ENCODE assay signal across 36 cellular contexts in the genomic region with DNA sequence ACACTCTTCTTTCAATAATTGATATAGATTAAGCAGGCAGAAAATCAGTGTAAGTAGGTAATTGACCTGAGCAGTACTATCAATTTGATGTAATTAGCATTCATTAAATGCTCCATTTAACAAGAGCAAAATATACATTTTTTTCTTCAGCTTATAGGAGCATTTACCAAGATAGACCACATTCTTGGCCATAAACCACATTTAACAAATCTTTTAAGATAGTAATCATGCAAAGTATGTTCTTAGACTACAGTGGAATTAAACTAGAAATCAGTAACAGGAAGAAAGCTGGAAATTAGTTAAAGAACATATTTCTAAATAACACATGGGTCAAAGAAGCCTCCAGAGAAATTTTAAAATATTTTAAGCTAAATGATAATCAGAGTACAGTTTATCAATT.
"Had no signal": no experiment of that assay in that cellular context is flagged by ENCODE, and none has a peak within 500 bp of the region (broad histone marks: within the 10 kb centered on the region; RNA-seq: fewer than 3 reads in every experiment).

No MANE protein-coding gene starts in this region.

- H3K4me1 ChIP-seq: adrenal gland, body of pancreas, breast epithelium had no signal

- FAIRE-seq: astrocyte, TTC549 had no signal

- H3K4me3 ChIP-seq: adrenal gland, body of pancreas, breast epithelium had no signal

- H3K36me3 ChIP-seq: adrenal gland, brain microvascular endothelial cell, breast epithelium had no signal

- H3K4me3 Mint-ChIP-seq: activated B cell treated with CpG ODN at 0.5 μM for 24 hours; activated CD4-positive, alpha-beta memory T cell treated with anti-CD3 and anti-CD28 coated beads for 36 hours; activated CD4-positive, alpha-beta T cell treated with anti-CD3 and anti-CD28 coated beads, Interleukin-2, amount 10 ng/mL, durations not matched to agents 24 days and 14 days; activated CD8-positive, alpha-beta T cell treated with anti-CD3 and anti-CD28 coated beads for 36 hours; activated naive CD4-positive, alpha-beta T cell treated with anti-CD3 and anti-CD28 coated beads, Interleukin-2, amount 10 ng/mL, durations not matched to agents 7 days and 5 days; activated naive CD4-positive, alpha-beta T cell treated with anti-CD3 and anti-CD28 coated beads, Interleukin-2, amount 50 U/mL, for 24 hours; activated naive CD8-positive, alpha-beta T cell; activated naive CD8-positive, alpha-beta T cell treated with anti-CD3 and anti-CD28 coated beads, Interleukin-2, amount 10 ng/mL, durations not matched to agents 7 days and 5 days; activated naive CD8-positive, alpha-beta T cell treated with anti-CD3 and anti-CD28 coated beads, Interleukin-2, amount 50 U/mL, for 24 hours; activated T-cell treated with anti-CD3 and anti-CD28 coated beads, Interleukin-2, amount 50 U/mL, for 4 hours; activated T-cell treated with anti-CD3 and anti-CD28 coated beads, Interleukin-2, amount 50 U/mL, for 72 hours; activated T-helper 1 cell treated with anti-CD3 and anti-CD28 coated beads, Interleukin-12 subunit alpha, Interleukin-12 subunit beta, Interleukin-2, Interleukin-4 antibody, amounts not matched to agents 30 ng/mL and 10 ng/mL and 1 ng/mL, durations not matched to agents 14 hours and 24 hours and 36 hours; activated T-helper 17 cell treated with anti-CD3 and anti-CD28 coated beads, Interleukin-2, amount 50 U/mL, for 72 hours; T-cell; T-helper 17 cell had no signal

- H3K36me3 Mint-ChIP-seq: activated CD4-positive, alpha-beta memory T cell treated with anti-CD3 and anti-CD28 coated beads for 36 hours; activated naive CD4-positive, alpha-beta T cell treated with anti-CD3 and anti-CD28 coated beads, Interleukin-2, amount 50 U/mL, for 24 hours; activated naive CD8-positive, alpha-beta T cell had no signal

- H3K27ac Mint-ChIP-seq: activated B cell treated with CpG ODN at 0.5 μM for 24 hours; activated CD4-positive, alpha-beta memory T cell treated with anti-CD3 and anti-CD28 coated beads for 36 hours; activated CD4-positive, alpha-beta T cell treated with anti-CD3 and anti-CD28 coated beads, Interleukin-2, amount 10 ng/mL, durations not matched to agents 24 days and 14 days; activated CD8-positive, alpha-beta T cell treated with anti-CD3 and anti-CD28 coated beads for 36 hours; activated naive CD4-positive, alpha-beta T cell treated with anti-CD3 and anti-CD28 coated beads, Interleukin-2, amount 10 ng/mL, durations not matched to agents 7 days and 5 days; activated naive CD4-positive, alpha-beta T cell treated with anti-CD3 and anti-CD28 coated beads, Interleukin-2, amount 50 U/mL, for 24 hours; activated naive CD8-positive, alpha-beta T cell; activated naive CD8-positive, alpha-beta T cell treated with anti-CD3 and anti-CD28 coated beads, Interleukin-2, amount 10 ng/mL, durations not matched to agents 7 days and 5 days; activated naive CD8-positive, alpha-beta T cell treated with anti-CD3 and anti-CD28 coated beads, Interleukin-2, amount 50 U/mL, for 24 hours; activated T-helper 1 cell treated with anti-CD3 and anti-CD28 coated beads, Interleukin-12 subunit alpha, Interleukin-12 subunit beta, Interleukin-2, Interleukin-4 antibody, amounts not matched to agents 30 ng/mL and 10 ng/mL and 1 ng/mL, durations not matched to agents 14 hours and 24 hours and 36 hours; activated T-helper 17 cell treated with anti-CD3 and anti-CD28 coated beads, Interleukin-2, amount 50 U/mL, for 72 hours; T-cell had no signal

- H3K4me1 Mint-ChIP-seq: activated T-helper 17 cell treated with anti-CD3 and anti-CD28 coated beads, Interleukin-2, amount 50 U/mL, for 72 hours had no signal

- H3K27me3 Mint-ChIP-seq: activated B cell treated with CpG ODN at 0.5 μM for 24 hours; activated CD4-positive, alpha-beta memory T cell treated with anti-CD3 and anti-CD28 coated beads for 36 hours; activated CD4-positive, alpha-beta T cell treated with anti-CD3 and anti-CD28 coated beads, Interleukin-2, amount 10 ng/mL, durations not matched to agents 24 days and 14 days; activated CD8-positive, alpha-beta T cell treated with anti-CD3 and anti-CD28 coated beads for 36 hours; activated naive CD4-positive, alpha-beta T cell treated with anti-CD3 and anti-CD28 coated beads, Interleukin-2, amount 10 ng/mL, durations not matched to agents 7 days and 5 days; activated naive CD4-positive, alpha-beta T cell treated with anti-CD3 and anti-CD28 coated beads, Interleukin-2, amount 50 U/mL, for 24 hours; activated naive CD8-positive, alpha-beta T cell; activated naive CD8-positive, alpha-beta T cell treated with anti-CD3 and anti-CD28 coated beads, Interleukin-2, amount 10 ng/mL, durations not matched to agents 7 days and 5 days; activated naive CD8-positive, alpha-beta T cell treated with anti-CD3 and anti-CD28 coated beads, Interleukin-2, amount 50 U/mL, for 24 hours; activated T-helper 17 cell treated with anti-CD3 and anti-CD28 coated beads, Interleukin-2, amount 50 U/mL, for 72 hours; T-cell had no signal

- H3K9me3 Mint-ChIP-seq: activated T-cell treated with anti-CD3 and anti-CD28 coated beads, Interleukin-2, amount 50 U/mL, for 72 hours; activated T-helper 1 cell treated with anti-CD3 and anti-CD28 coated beads, Interleukin-12 subunit alpha, Interleukin-12 subunit beta, Interleukin-2, Interleukin-4 antibody, amounts not matched to agents 30 ng/mL and 10 ng/mL and 1 ng/mL, durations not matched to agents 14 hours and 24 hours and 36 hours; activated T-helper 17 cell treated with anti-CD3 and anti-CD28 coated beads, Interleukin-2, amount 50 U/mL, for 72 hours had no signal

- H3K27me3 ChIP-seq: adrenal gland, body of pancreas, brain microvascular endothelial cell, breast epithelium had no signal

- DNase-seq: activated B cell treated with CpG ODN at 0.5 μM for 24 hours; activated CD4-positive, alpha-beta memory T cell treated with anti-CD3 and anti-CD28 coated beads for 36 hours; activated CD4-positive, alpha-beta T cell treated with anti-CD3 and anti-CD28 coated beads for 4 hours; activated CD4-positive, alpha-beta T cell treated with anti-CD3 and anti-CD28 coated beads, Interleukin-2, amount 10 ng/mL, durations not matched to agents 24 days and 14 days; activated CD4-positive, alpha-beta T cell treated with anti-CD3 and anti-CD28 coated beads, Interleukin-2, amount 50 U/mL, for 1 hour; activated CD4-positive, alpha-beta T cell treated with anti-CD3 and anti-CD28 coated beads, Interleukin-2, amount 50 U/mL, for 4 hours; activated CD4-positive, CD25-positive, alpha-beta regulatory T cell treated with anti-CD3 and anti-CD28 coated beads, Interleukin-2, amount 50 U/mL, for 72 hours; activated CD8-positive, alpha-beta memory T cell treated with anti-CD3 and anti-CD28 coated beads, Interleukin-2, amount 50 U/mL, for 4 hours; activated CD8-positive, alpha-beta T cell treated with anti-CD3 and anti-CD28 coated beads for 36 hours; activated gamma-delta T cell; activated naive CD4-positive, alpha-beta T cell treated with anti-CD3 and anti-CD28 coated beads, Interleukin-2, amount 10 ng/mL, durations not matched to agents 7 days and 5 days; activated naive CD4-positive, alpha-beta T cell treated with Interleukin-2 at 50 U/mL for 16 hours; activated naive CD8-positive, alpha-beta T cell treated with anti-CD3 and anti-CD28 coated beads, Interleukin-2, amount 10 ng/mL, durations not matched to agents 7 days and 5 days; activated naive CD8-positive, alpha-beta T cell treated with anti-CD3 and anti-CD28 coated beads, Interleukin-2, amount 50 U/mL, for 24 hours; activated T-cell treated with anti-CD3 and anti-CD28 coated beads for 4 hours; activated T-cell treated with anti-CD3 and anti-CD28 coated beads, Interleukin-2, amount 50 U/mL, for 1 hour; activated T-cell treated with anti-CD3 and anti-CD28 coated beads, Interleukin-2, amount 50 U/mL, for 4 hours; activated T-cell treated with anti-CD3 and anti-CD28 coated beads, Interleukin-2, amount 50 U/mL, for 72 hours; adrenal gland; amniotic stem cell; aorta; body of pancreas; brain microvascular endothelial cell; central memory CD4-positive, alpha-beta T cell; cerebellar nuclear complex; T-cell; T-helper 17 cell; T-helper 9 cell had no signal

- H3K27ac ChIP-seq: adrenal gland, body of pancreas, brain microvascular endothelial cell, breast epithelium, VCaP had no signal

- ATAC-seq: activated CD8-positive, alpha-beta T cell treated with anti-CD3 and anti-CD28 coated beads for 36 hours; activated naive CD8-positive, alpha-beta T cell treated with anti-CD3 and anti-CD28 coated beads, Interleukin-2, amount 50 U/mL, for 24 hours; activated T-cell treated with anti-CD3 and anti-CD28 coated beads, Interleukin-2, amount 50 U/mL, for 4 hours; activated T-cell treated with anti-CD3 and anti-CD28 coated beads, Interleukin-2, amount 50 U/mL, for 72 hours; activated T-helper 17 cell treated with anti-CD3 and anti-CD28 coated beads, Interleukin-2, amount 50 U/mL, for 72 hours; body of pancreas; T-cell; T-helper 17 cell had no signal

- H3K9me3 ChIP-seq: adrenal gland, body of pancreas had no signal
